Comparison of ENCODE assay signal across 7 cellular contexts in genomic region chr2:54570925-54571694, GRCh38.
DNase-seq lines count a peak whose midpoint lies in the region; ATAC-seq and TF ChIP-seq lines count a peak whose summit lies in the region.

No MANE protein-coding gene starts in this region.

- no peak overlapping the region for H2BK5ac ChIP-seq in mesendoderm (ENCODE audit: low read length)

- POLR2A ChIA-PET in activated B cell treated with CpG ODN at 0.5 μM for 24 hours (lab: Charles Lee) = interaction anchor here (0.6 to 11.2 kb wide), 7 partner anchors 10 to 661 kb away, joined by 3 to 198 read pairs (median 4); partner anchors contain the start of genes CLHC1 and RPS27A

- H2BK120ac ChIP-seq in mesendoderm (ENCODE audit: low read depth, low read length) = no peak overlapping the region

- H3K4me2 ChIP-seq in MM.1S (ENCODE audit: low read depth, low read length) (peak overlapping the region; percentile 78), mesendoderm (ENCODE audit: low read length) (no peak overlapping the region)

- H3K9me2 ChIP-seq in MM.1S (replicated peaks; ENCODE audit: insufficient read depth, low read length) = no peaks in the 10 kb centered on the region

- H3K9me3 Mint-ChIP-seq in activated B cell treated with CpG ODN at 0.5 μM for 24 hours = no peaks in the 10 kb centered on the region
- H3K9me3 Mint-ChIP-seq in effector memory CD8-positive, alpha-beta T cell = no peaks in the 10 kb centered on the region
- H3K9me3 Mint-ChIP-seq in natural killer cell treated with Interleukin-12 subunit alpha and Interleukin-12 subunit beta and Interleukin-15 and Interleukin-18, amount 100 ng/mL, for 72 hours = no peaks in the 10 kb centered on the region

- no CpG with 5 or more reads among the region's 10 CpGs for whole genome bisulfite sequencing in mesendoderm (ENCODE audit: extremely low coverage, insufficient coverage, low lambda C conversion rate)

- no peak for TF ChIP-seq CTCF in MM.1S (IDR thresholded peaks at IDR 0.05; ENCODE audit: low read length)
- TF ChIP-seq CTCF in activated B cell treated with CpG ODN at 0.5 μM for 24 hours (IDR thresholded peaks at IDR 0.05) = no peak

- H3K9ac ChIP-seq in MM.1S (ENCODE audit: low read length) (peak overlapping the region; percentile 57; the same call in 1 of the 2 replicates), mesendoderm (ENCODE audit: low read length) (no peak overlapping the region)

- H4K20me1 ChIP-seq in MM.1S (ENCODE audit: insufficient read depth, low read length) = no peaks in the 10 kb centered on the region

- no peak overlapping the region for H2AFZ ChIP-seq in MM.1S (ENCODE audit: low read length)

- DNase-seq in HAP-1 (ENCODE audit: low spot score in 2 of 2) (peak; percentile 28 to 49), MM.1S (peak; percentile 80), activated B cell treated with CpG ODN at 0.5 μM for 24 hours (no peak), mesendoderm (no peak)
- peak; percentile 36 to 52 (median 48) for DNase-seq in effector memory CD8-positive, alpha-beta T cell
- DNase-seq in natural killer cell treated with Interleukin-12 subunit alpha and Interleukin-12 subunit beta and Interleukin-15 and Interleukin-18, amount 100 ng/mL, for 72 hours (ENCODE audit: low spot score) = peak; percentile 89

- no peak overlapping the region for H2BK15ac ChIP-seq in mesendoderm (replicated peaks; ENCODE audit: low read depth)

- no peak overlapping the region for H2AK5ac ChIP-seq in mesendoderm (ENCODE audit: low read length)

- CTCF ChIA-PET in activated B cell treated with CpG ODN at 0.5 μM for 24 hours (lab: Charles Lee) = interaction anchor here (0.8 kb wide), 1 partner anchor 134 kb away, joined by 3 read pairs; no protein-coding TSS in a partner anchor

- H4K5ac ChIP-seq in mesendoderm (ENCODE audit: low read length) = no peak overlapping the region

- peak overlapping the region; percentile 90 for H3K27ac ChIP-seq in MM.1S (ENCODE audit: low read length)
- no peak overlapping the region for H3K27ac ChIP-seq in mesendoderm (ENCODE audit: low read depth, low read length)

- H3K23ac ChIP-seq in mesendoderm (ENCODE audit: low read length) = no peak overlapping the region

- H4K8ac ChIP-seq in mesendoderm (ENCODE audit: low read depth, low read length) = no peak overlapping the region

- H3K4me1 ChIP-seq in HAP-1 (peaks cover 47% of the 10 kb centered on the region), MM.1S (ENCODE audit: low read length) (peaks cover 69% of the 10 kb centered on the region), mesendoderm (ENCODE audit: control insufficient read depth, low read depth, low read length) (peaks cover 31% of the 10 kb centered on the region)

- H3K27me3 ChIP-seq in HAP-1 (ENCODE audit: low read depth) = no peaks in the 10 kb centered on the region
- no peaks in the 10 kb centered on the region for H3K27me3 ChIP-seq in MM.1S (replicated peaks; ENCODE audit: insufficient read depth, low read length)
- H3K27me3 ChIP-seq in mesendoderm (ENCODE audit: insufficient read depth, low read length, poor library complexity) = no peaks in the 10 kb centered on the region

- no peak overlapping the region for H3K4ac ChIP-seq in mesendoderm (ENCODE audit: low read depth, low read length)

- peaks cover 48% of the 10 kb centered on the region for H3F3A ChIP-seq in MM.1S (ENCODE audit: insufficient read depth, low read length)

- in situ Hi-C loops in HAP-1 (cut with MboI; ENCODE audit: low sequenced_read_pairs) = no loop called here

- intact Hi-C loops in activated B cell treated with CpG ODN at 0.5 μM for 24 hours (cut with micrococcal nuclease) = loop anchor here (1.0 to 5.0 kb wide), 4 partner anchors 9 to 1046 kb away; partner anchors contain the start of genes PPP4R3B and RTN4

- peaks cover 96% of the 10 kb centered on the region for H3K4me1 Mint-ChIP-seq in activated B cell treated with CpG ODN at 0.5 μM for 24 hours
- H3K4me1 Mint-ChIP-seq in effector memory CD8-positive, alpha-beta T cell (ENCODE audit: low read depth in 2 of 2) = peaks cover 67 to 81% of the 10 kb centered on the region in 2 donors
- H3K4me1 Mint-ChIP-seq in natural killer cell treated with Interleukin-12 subunit alpha and Interleukin-12 subunit beta and Interleukin-15 and Interleukin-18, amount 100 ng/mL, for 72 hours (ENCODE audit: low read depth in 2 of 2) = peaks cover 70 to 75% of the 10 kb centered on the region in 2 donors

- H3K56ac ChIP-seq in mesendoderm (ENCODE audit: low read length) = no peak overlapping the region

- no peaks in the 10 kb centered on the region for H3K27me3 Mint-ChIP-seq in activated B cell treated with CpG ODN at 0.5 μM for 24 hours
- no peaks in the 10 kb centered on the region for H3K27me3 Mint-ChIP-seq in effector memory CD8-positive, alpha-beta T cell
- H3K27me3 Mint-ChIP-seq in natural killer cell treated with Interleukin-12 subunit alpha and Interleukin-12 subunit beta and Interleukin-15 and Interleukin-18, amount 100 ng/mL, for 72 hours = no peaks in the 10 kb centered on the region

- H3K36me3 ChIP-seq in HAP-1 (replicated peaks) (no peaks in the 10 kb centered on the region), MM.1S (replicated peaks; ENCODE audit: insufficient read depth, low read length) (no peaks in the 10 kb centered on the region), mesendoderm (ENCODE audit: control insufficient read depth, insufficient read depth, low read length) (no peaks in the 10 kb centered on the region)

- H3K9me3 ChIP-seq in HAP-1 (no peaks in the 10 kb centered on the region), MM.1S (replicated peaks; ENCODE audit: insufficient read depth, low read length) (no peaks in the 10 kb centered on the region)

- H3K27ac Mint-ChIP-seq in activated B cell treated with CpG ODN at 0.5 μM for 24 hours = peak overlapping the region; percentile 94
- peak overlapping the region; percentile 98 to 99 for H3K27ac Mint-ChIP-seq in effector memory CD8-positive, alpha-beta T cell
- H3K27ac Mint-ChIP-seq in natural killer cell treated with Interleukin-12 subunit alpha and Interleukin-12 subunit beta and Interleukin-15 and Interleukin-18, amount 100 ng/mL, for 72 hours = peak overlapping the region; percentile 94 to 100

- H3K79me1 ChIP-seq in mesendoderm (ENCODE audit: low read length) = peaks cover 28% of the 10 kb centered on the region

- peak overlapping the region; percentile 52 for H3K4me3 Mint-ChIP-seq in activated B cell treated with CpG ODN at 0.5 μM for 24 hours
- H3K4me3 Mint-ChIP-seq in effector memory CD8-positive, alpha-beta T cell = peak overlapping the region; percentile 67 to 78
- peak overlapping the region; percentile 90 for H3K4me3 Mint-ChIP-seq in natural killer cell treated with Interleukin-12 subunit alpha and Interleukin-12 subunit beta and Interleukin-15 and Interleukin-18, amount 100 ng/mL, for 72 hours

- H3K36me3 Mint-ChIP-seq in activated B cell treated with CpG ODN at 0.5 μM for 24 hours (ENCODE audit: low read depth) = peaks cover 8% of the 10 kb centered on the region
- H3K36me3 Mint-ChIP-seq in effector memory CD8-positive, alpha-beta T cell (ENCODE audit: insufficient read depth) = peaks cover 51% of the 10 kb centered on the region
- H3K36me3 Mint-ChIP-seq in natural killer cell treated with Interleukin-12 subunit alpha and Interleukin-12 subunit beta and Interleukin-15 and Interleukin-18, amount 100 ng/mL, for 72 hours = no peaks in the 10 kb centered on the region

- ATAC-seq in GM18499 (IDR thresholded peaks at IDR 0.05; ENCODE audit: insufficient read depth, unreplicated experiment) (peak; percentile 42), activated B cell treated with CpG ODN at 0.5 μM for 24 hours (ENCODE audit: low read depth) (peak; percentile 49)
- peak; percentile 22 for ATAC-seq in effector memory CD8-positive, alpha-beta T cell (replicated peaks)
- peak; percentile 79 to 88 for ATAC-seq in natural killer cell treated with Interleukin-12 subunit alpha and Interleukin-12 subunit beta and Interleukin-15 and Interleukin-18, amount 100 ng/mL, for 72 hours

- H3K18ac ChIP-seq in mesendoderm (ENCODE audit: low read length) = no peak overlapping the region

- H3K4me3 ChIP-seq in HAP-1 = no peak overlapping the region
- peak overlapping the region; percentile 12 for H3K4me3 ChIP-seq in MM.1S (ENCODE audit: low read length)
- no peak overlapping the region for H3K4me3 ChIP-seq in mesendoderm (ENCODE audit: low read length)

- H3K79me2 ChIP-seq in MM.1S (ENCODE audit: low read length) = peaks cover 100% of the 10 kb centered on the region
- peaks cover 78% of the 10 kb centered on the region for H3K79me2 ChIP-seq in mesendoderm (ENCODE audit: control insufficient read depth, insufficient read depth, low read length)

Comparison
In these comparisons a context has a peak if more than half of its experiments do, and no peak if none do; other contexts are left out.
1. ATAC-seq: peak in every context shown above with its lines; median percentile 84 in natural killer cell treated with Interleukin-12 subunit alpha and Interleukin-12 subunit beta and Interleukin-15 and Interleukin-18, amount 100 ng/mL, for 72 hours; 49 in activated B cell treated with CpG ODN at 0.5 μM for 24 hours; 42 in GM18499; 22 in effector memory CD8-positive, alpha-beta T cell.
2. DNase-seq: peak in HAP-1 (2 of 2), MM.1S (single experiment), effector memory CD8-positive, alpha-beta T cell (3 of 3) and natural killer cell treated with Interleukin-12 subunit alpha and Interleukin-12 subunit beta and Interleukin-15 and Interleukin-18, amount 100 ng/mL, for 72 hours (single experiment); none in activated B cell treated with CpG ODN at 0.5 μM for 24 hours (single experiment) and mesendoderm (single experiment).
3. Peak in every context shown above with its lines, with median percentiles within 50 percentile points of each other: H3K27ac Mint-ChIP-seq and H3K4me3 Mint-ChIP-seq.